ENCODE assay signal across 5 cellular contexts in the genomic region with DNA sequence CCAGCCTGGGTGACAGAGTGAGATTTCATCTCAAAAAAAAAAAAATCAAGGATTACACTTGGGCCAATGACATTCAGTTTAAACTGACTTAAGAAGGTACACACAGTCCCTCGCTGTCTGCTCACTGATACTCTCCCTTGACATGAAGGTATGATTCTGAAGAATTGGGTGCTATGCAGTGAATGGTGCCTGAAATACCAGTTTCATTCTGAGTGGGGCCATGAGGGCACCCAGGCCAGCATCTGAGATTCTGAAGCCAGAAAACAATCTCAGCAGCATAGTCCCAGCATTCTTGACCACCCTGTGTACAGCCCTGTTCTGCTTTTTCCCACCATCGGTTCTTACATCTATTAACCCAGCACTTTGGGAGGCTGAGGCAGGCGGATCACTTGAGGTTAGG. TPM values are rescaled to one million over a fixed set of nuclear protein-coding genes. Genes with fewer than 3 reads are reported as not detected.
"Had no signal": no experiment of that assay in that cellular context is flagged by ENCODE, and none has a peak within 500 bp of the region (broad histone marks: within the 10 kb centered on the region; RNA-seq: fewer than 3 reads in every experiment).

No MANE protein-coding gene starts in this region.

- H3K4me3 Mint-ChIP-seq: IgD-negative memory B cell had no signal

- H3K36me3 Mint-ChIP-seq: IgD-negative memory B cell had no signal

- H3K4me1 Mint-ChIP-seq: IgD-negative memory B cell had no signal

- H3K27ac Mint-ChIP-seq: IgD-negative memory B cell had no signal

- DNase-seq: KBM-7, KG1 had no signal

RNA-seq across cellular contexts. Expression of gene ZFP2, which starts 43.8 kb away (rescaled TPM):
- total RNA-seq: HT-29, HT1080 had no signal
